ENCODE assay signal across 7 cellular contexts in genomic region chr17:7687072-7687907, GRCh38. TPM values are rescaled to one million over a fixed set of nuclear protein-coding genes. Genes with fewer than 3 reads are reported as not detected.
A peak's percentile ranks its signal among the peaks of the same experiment; 100 is the strongest.
DNase-seq lines count a peak whose midpoint lies in the region; ATAC-seq and TF ChIP-seq lines count a peak whose summit lies in the region.

Gene TP53, minus strand, starts transcription at chr17:7687490. Its CDS starts 10,896 bp downstream, at chr17:7676594.

- H3K27ac ChIP-seq in esophagus squamous epithelium = peak within 1 kb of the TSS; percentile 93 to 97 (median 94)

- H3K4me3 Mint-ChIP-seq in activated T-cell treated with anti-CD3 and anti-CD28 coated beads, Interleukin-2, amount 50 U/mL, for 72 hours = peak within 1 kb of the TSS; percentile 88 to 97

- TF ChIP-seq CTCF in esophagus squamous epithelium (IDR thresholded peaks at IDR 0.05) = peak in 1 of 6 experiments; percentile 51

- H3K27ac Mint-ChIP-seq in activated T-cell treated with anti-CD3 and anti-CD28 coated beads, Interleukin-2, amount 50 U/mL, for 72 hours = peak within 1 kb of the TSS; percentile 99

- H3K4me3 ChIP-seq in esophagus squamous epithelium = peak within 1 kb of the TSS; percentile 63 to 87 (median 78)

- WGBS in esophagus squamous epithelium, 2 donors = 0 to 2% methylated on average over 16 to 24 of the region's 30 CpGs

- no peaks in the 10 kb centered on the region for H3K27me3 Mint-ChIP-seq in activated T-cell treated with anti-CD3 and anti-CD28 coated beads, Interleukin-2, amount 50 U/mL, for 72 hours (ENCODE audit: low read depth)

- H3K27me3 ChIP-seq in esophagus squamous epithelium = no peaks in the 10 kb centered on the region

- intact Hi-C loops in esophagus squamous epithelium (cut with DNase I) = no loop called here

- no peaks in the 10 kb centered on the region for H3K9me3 Mint-ChIP-seq in activated T-cell treated with anti-CD3 and anti-CD28 coated beads, Interleukin-2, amount 50 U/mL, for 72 hours

- peaks cover 9 to 49% (median 24%) of the 10 kb centered on the region in 3 donors for H3K4me1 ChIP-seq in esophagus squamous epithelium

- H3K36me3 ChIP-seq in esophagus squamous epithelium = peaks cover 0 to 22% (median 0%) of the 10 kb centered on the region in 3 donors

- no peaks in the 10 kb centered on the region for H3K9me3 ChIP-seq in esophagus squamous epithelium

- H3K4me1 Mint-ChIP-seq in activated T-cell treated with anti-CD3 and anti-CD28 coated beads, Interleukin-2, amount 50 U/mL, for 72 hours (ENCODE audit: low read depth) = peaks cover 48% of the 10 kb centered on the region

- peak in 3 of 4 donors; percentile 56 to 82 (median 67) for TF ChIP-seq POLR2A in esophagus squamous epithelium (IDR thresholded peaks at IDR 0.05)

- DNase-seq in LHCN-M2 (ENCODE audit: low read depth) (peak; percentile 91), RPMI7951 (ENCODE audit: low read depth) (peak; percentile 91), esophagus squamous epithelium (lab: John Stamatoyannopoulos, UW) (peak; percentile 46), myocyte (ENCODE audit: low read depth) (peak; percentile 96)
- peak; percentile 89 to 94 for DNase-seq in activated T-cell treated with anti-CD3 and anti-CD28 coated beads, Interleukin-2, amount 50 U/mL, for 72 hours
- DNase-seq in stimulated activated CD8-positive, alpha-beta memory T cell treated with anti-CD3 and anti-CD28 coated beads, Interleukin-7, amount 100 ng/mL, for 24 hours (ENCODE audit: low read depth) = peak; percentile 68

- H3K36me3 Mint-ChIP-seq in activated T-cell treated with anti-CD3 and anti-CD28 coated beads, Interleukin-2, amount 50 U/mL, for 72 hours (ENCODE audit: insufficient read depth in 2 of 2) = peaks cover 5 to 23% of the 10 kb centered on the region in 2 donors

- peak; percentile 33 for ATAC-seq in GM18867 (IDR thresholded peaks at IDR 0.05; ENCODE audit: unreplicated experiment)
- peak; percentile 54 to 59 for ATAC-seq in activated T-cell treated with anti-CD3 and anti-CD28 coated beads, Interleukin-2, amount 50 U/mL, for 72 hours (replicated peaks in 1 of 2)

RNA-seq across cellular contexts. Expression of gene TP53, which starts in this region (rescaled TPM):
- total RNA-seq in LHCN-M2 (2014; rRNA removed) (34.8 and 35.5 TPM in 2 replicates), esophagus squamous epithelium (10 to 100 TPM; 26.6 to 35.1 (median 33.9) TPM), myocyte (22.0 and 27.6 TPM in 2 replicates)
- 54.4 TPM for polyA plus RNA-seq in LHCN-M2 (2012)
- total RNA-seq in RPMI7951 (2014; rRNA removed; shearing (Covaris generic)) = 2.5 and 4.1 TPM in 2 replicates
- 100 to 1,000 TPM; 183 to 189 TPM for total RNA-seq in activated T-cell treated with anti-CD3 and anti-CD28 coated beads, Interleukin-2, amount 50 U/mL, for 72 hours
- 44.8 TPM for polyA plus RNA-seq in myocyte (2012)

Comparison
In these comparisons a context has a peak if more than half of its experiments do, and no peak if none do; other contexts are left out.
1. Peak in every context shown above with its lines: DNase-seq, ATAC-seq, H3K4me3 ChIP-seq and H3K27ac ChIP-seq.
2. DNase-seq: peak in every context shown above with its lines; median percentile 96 in myocyte; 92 in activated T-cell treated with anti-CD3 and anti-CD28 coated beads, Interleukin-2, amount 50 U/mL, for 72 hours; 91 in LHCN-M2; 91 in RPMI7951; 68 in stimulated activated CD8-positive, alpha-beta memory T cell treated with anti-CD3 and anti-CD28 coated beads, Interleukin-7, amount 100 ng/mL, for 24 hours; 46 in esophagus squamous epithelium.